ENCODE assay signal across 7 cellular contexts in genomic region chr10:8803992-8804391, GRCh38.
"Had no signal": no experiment of that assay in that cellular context is flagged by ENCODE, and none has a peak within 500 bp of the region (broad histone marks: within the 10 kb centered on the region; RNA-seq: fewer than 3 reads in every experiment).

No MANE protein-coding gene starts in this region.

- H3K4me1 ChIP-seq: HAP-1 had no signal

- H3K36me3 ChIP-seq: HAP-1 had no signal

- H3K27ac Mint-ChIP-seq: HFFc6 had no signal

- H3K27ac ChIP-seq: GM23248 had no signal

- H3K9ac ChIP-seq: GM23248 had no signal

- DNase-seq: GM23248, HFFc6, IMR-90, KG1 had no signal

- ATAC-seq: HCT116, K562 had no signal

- H3K4me3 Mint-ChIP-seq: HFFc6 had no signal

- H3K9me3 ChIP-seq: HAP-1 had no signal

- H3K4me3 ChIP-seq: GM23248, HAP-1, K562 had no signal
